Comparison of ENCODE assay signal across 15 cellular contexts in genomic region chr19:5157186-5157585, GRCh38.
A peak's percentile ranks its signal among the peaks of the same experiment; 100 is the strongest.
DNase-seq lines count a peak whose midpoint lies in the region; ATAC-seq lines count a peak whose summit lies in the region.
"Had no signal": no experiment of that assay in that cellular context is flagged by ENCODE, and none has a peak within 500 bp of the region (broad histone marks: within the 10 kb centered on the region; RNA-seq: fewer than 3 reads in every experiment).

No MANE protein-coding gene starts in this region.

- peaks cover 7% of the 10 kb centered on the region for H3K36me3 Mint-ChIP-seq in activated naive CD8-positive, alpha-beta T cell treated with anti-CD3 and anti-CD28 coated beads for 36 hours

- H3K9me3 ChIP-seq in ectodermal cell (ENCODE audit: control insufficient read depth, low read length), result no peaks in the 10 kb centered on the region
- H3K9me3 ChIP-seq in neuronal stem cell (replicated peaks in 1 of 2; ENCODE audit: control insufficient read depth in 2 of 2, insufficient read depth in 1 of 2, low read depth in 1 of 2, low read length in 2 of 2), result peaks cover 2 to 3% of the 10 kb centered on the region in 2 donors

- DNase-seq in NCI-H2171 treated with DMSO at 0.1 percent for 48 hours (lab: John Stamatoyannopoulos, UW) (peak; percentile 76), neuronal stem cell (ENCODE audit: low spot score) (no peak), DMS79 treated with DMSO at 0.1 percent for 48 hours (lab: John Stamatoyannopoulos, UW) (no peak)
- DNase-seq in activated naive CD8-positive, alpha-beta T cell treated with anti-CD3 and anti-CD28 coated beads for 36 hours, result no peak
- DNase-seq in stimulated activated naive CD4-positive, alpha-beta T cell treated with Interleukin-2 at 50 U/mL for 16 hours (lab: John Stamatoyannopoulos, UW), result no peak
- DNase-seq: CD8-positive, alpha-beta T cell; COR-L47; GF-D8; H9 had no signal

- H3K4me3 Mint-ChIP-seq in activated naive CD8-positive, alpha-beta T cell treated with anti-CD3 and anti-CD28 coated beads for 36 hours, result no peak overlapping the region
- H3K4me3 Mint-ChIP-seq: CD14-positive monocyte; CD8-positive, alpha-beta T cell; GM23338; H9 had no signal

- H3K4ac ChIP-seq in neuronal stem cell (ENCODE audit: low read length), result no peak overlapping the region

- peak overlapping the region; percentile 21 for H3K18ac ChIP-seq in neuronal stem cell (ENCODE audit: low read length)

- H2AK5ac ChIP-seq in neuronal stem cell (ENCODE audit: low read depth, low read length), result no peak overlapping the region

- no peak overlapping the region for H2BK15ac ChIP-seq in neuronal stem cell (ENCODE audit: low read length)

- no peak overlapping the region for H3K23ac ChIP-seq in neuronal stem cell (ENCODE audit: low read depth, low read length, poor library complexity)

- H3K27me3 ChIP-seq in ectodermal cell (ENCODE audit: control insufficient read depth, insufficient read depth, low read length, poor library complexity, severe bottlenecking) (no peaks in the 10 kb centered on the region), neuronal stem cell (ENCODE audit: control insufficient read depth in 3 of 3, insufficient read depth in 3 of 3, low read depth in 1 of 3, low read length in 3 of 3) (no peaks in the 10 kb centered on the region)

- no peak overlapping the region for H3K14ac ChIP-seq in neuronal stem cell (ENCODE audit: low read length)

- H2BK120ac ChIP-seq in neuronal stem cell (ENCODE audit: low read depth, low read length), result no peak overlapping the region

- ATAC-seq in HG02973 (IDR thresholded peaks at IDR 0.05; ENCODE audit: unreplicated experiment), result no peak
- ATAC-seq: A549; CD8-positive, alpha-beta T cell; GM23338; HepG2 had no signal

- H3K27ac Mint-ChIP-seq in activated naive CD8-positive, alpha-beta T cell treated with anti-CD3 and anti-CD28 coated beads for 36 hours, result no peak overlapping the region
- H3K27ac Mint-ChIP-seq: CD14-positive monocyte; CD8-positive, alpha-beta T cell; GM23338 had no signal

- no peak overlapping the region for H2AFZ ChIP-seq in neuronal stem cell (ENCODE audit: low read length)
- H2AFZ ChIP-seq: GM23338 had no signal

- no peak overlapping the region for H3K9ac ChIP-seq in neuronal stem cell (ENCODE audit: low read depth, low read length, poor library complexity)

- peaks cover 9% of the 10 kb centered on the region for H3K9me3 Mint-ChIP-seq in activated naive CD8-positive, alpha-beta T cell treated with anti-CD3 and anti-CD28 coated beads for 36 hours

- peaks cover 1% of the 10 kb centered on the region for H3K4me1 Mint-ChIP-seq in activated naive CD8-positive, alpha-beta T cell treated with anti-CD3 and anti-CD28 coated beads for 36 hours
- H3K4me1 Mint-ChIP-seq: CD14-positive monocyte had no signal

- no peak overlapping the region for H3K4me2 ChIP-seq in neuronal stem cell (ENCODE audit: insufficient read depth, low read length, poor library complexity, severe bottlenecking)
- H3K4me2 ChIP-seq: A549, GM23338 had no signal

- no peak overlapping the region for H2BK5ac ChIP-seq in neuronal stem cell (ENCODE audit: low read length)

- H4K8ac ChIP-seq in neuronal stem cell (ENCODE audit: low read depth, low read length), result no peak overlapping the region

- H3K27ac ChIP-seq in ectodermal cell (ENCODE audit: insufficient read depth, low read depth, low read length, poor library complexity, severe bottlenecking) (peak overlapping the region; percentile 16), neuronal stem cell (replicated peaks; ENCODE audit: low read length) (no peak overlapping the region)
- H3K27ac ChIP-seq: A549 had no signal

- 85 to 90% methylated on average over 4 of the region's 4 CpGs for WGBS in ectodermal cell, 2 experiments
- no CpG with 5 or more reads among the region's 4 CpGs for WGBS in neuronal stem cell (ENCODE audit: extremely low coverage in 2 of 2, insufficient read length in 2 of 2, insufficient replicate concordance in 1 of 2), 2 donors

- no peaks in the 10 kb centered on the region for H3K36me3 ChIP-seq in ectodermal cell (ENCODE audit: control insufficient read depth, insufficient read depth, low read length)
- H3K36me3 ChIP-seq in neuronal stem cell (replicated peaks in 1 of 2; ENCODE audit: control insufficient read depth in 2 of 2, insufficient read depth in 2 of 2, low read length in 2 of 2), result no peaks in the 10 kb centered on the region

- H3K4me3 ChIP-seq in ectodermal cell (ENCODE audit: insufficient read depth, low read depth, low read length) (no peak overlapping the region), neuronal stem cell (ENCODE audit: low read length in 2 of 2) (no peak overlapping the region)
- H3K4me3 ChIP-seq: A549, GM23338 had no signal

- H3K79me1 ChIP-seq in neuronal stem cell (ENCODE audit: low read depth, low read length), result peaks cover 1% of the 10 kb centered on the region

- peaks cover 12% of the 10 kb centered on the region for H3K4me1 ChIP-seq in ectodermal cell (ENCODE audit: control insufficient read depth, insufficient read depth, low read length)
- H3K4me1 ChIP-seq in neuronal stem cell (ENCODE audit: control insufficient read depth in 2 of 2, insufficient read depth in 1 of 2, low read depth in 1 of 2, low read length in 2 of 2), result peaks cover 2 to 14% of the 10 kb centered on the region in 2 donors
- H3K4me1 ChIP-seq: A549 had no signal

- H3K27me3 Mint-ChIP-seq in activated naive CD8-positive, alpha-beta T cell treated with anti-CD3 and anti-CD28 coated beads for 36 hours, result no peaks in the 10 kb centered on the region

- no peak overlapping the region for H4K91ac ChIP-seq in neuronal stem cell (ENCODE audit: low read depth, low read length, poor library complexity)

- H2BK12ac ChIP-seq in neuronal stem cell (ENCODE audit: low read length), result no peak overlapping the region
